Comparison of ENCODE assay signal across 1 cellular context in genomic region chr11:111205622-111206385, GRCh38.
TF ChIP-seq lines count a peak whose summit lies in the region.

No MANE protein-coding gene starts in this region.

TF ChIP-seq in IMR-90, 13 proteins besides CTCF, POLR2A, EP300 and RAD21 (continued from another document):
- TF ChIP-seq FOS (IDR thresholded peaks at IDR 0.05; ENCODE audit: low read depth, low read length), result no peak
